In genomic region chr14:35215110-35215872, GRCh38 we compare ENCODE assay signal across 8 cellular contexts.
DNase-seq lines count a peak whose midpoint lies in the region; ATAC-seq, FAIRE-seq and TF ChIP-seq lines count a peak whose summit lies in the region.

No MANE protein-coding gene starts in this region.

- H3K4me3 ChIP-seq in endothelial cell of umbilical vein (replicated peaks in 1 of 3; ENCODE audit: insufficient read depth in 1 of 3, low read depth in 1 of 3, low read length in 3 of 3) = no peak overlapping the region
- H3K4me3 ChIP-seq in osteoblast (ENCODE audit: insufficient read depth, low read length) = no peak overlapping the region

- no peaks in the 10 kb centered on the region for H3K79me2 ChIP-seq in endothelial cell of umbilical vein (ENCODE audit: control insufficient read depth, insufficient read depth, low read length)
- no peaks in the 10 kb centered on the region for H3K79me2 ChIP-seq in osteoblast (ENCODE audit: insufficient read depth, low read length)

- dilution Hi-C loops in endothelial cell of umbilical vein (cut with MboI; ENCODE audit: extremely low pct_ligation_motif_present, low sequenced_read_pairs) = no loop called here

- no peak overlapping the region for H3K9ac ChIP-seq in endothelial cell of umbilical vein (replicated peaks; ENCODE audit: extremely low read depth, insufficient read depth, low read length)

- intact Hi-C loops in endothelial cell of umbilical vein (cut with micrococcal nuclease) = loop anchor here (1.0 to 10.0 kb wide), 4 partner anchors 74 to 470 kb away; no protein-coding TSS in a partner anchor

- H3K27ac Mint-ChIP-seq in activated CD8-positive, alpha-beta T cell treated with anti-CD3 and anti-CD28 coated beads, Interleukin-2, amount 10 ng/mL, durations not matched to agents 7 days and 5 days = no peak overlapping the region

- ATAC-seq in activated CD8-positive, alpha-beta T cell treated with anti-CD3 and anti-CD28 coated beads, Interleukin-2, amount 10 ng/mL, durations not matched to agents 7 days and 5 days = no peak

- no peak overlapping the region for H2AFZ ChIP-seq in endothelial cell of umbilical vein (ENCODE audit: low read depth, low read length)
- H2AFZ ChIP-seq in osteoblast (ENCODE audit: low read length) = no peak overlapping the region

- no peak for TF ChIP-seq POLR2A in endothelial cell of umbilical vein (IDR thresholded peaks at IDR 0.05; ENCODE audit: low read depth, low read length)

- no peaks in the 10 kb centered on the region for H3K9me3 ChIP-seq in endothelial cell of umbilical vein (replicated peaks; ENCODE audit: control insufficient read depth, insufficient read depth, low read length)
- no peaks in the 10 kb centered on the region for H3K9me3 ChIP-seq in osteoblast (ENCODE audit: low read depth, low read length)

- no peak overlapping the region for H3K4me3 Mint-ChIP-seq in activated CD8-positive, alpha-beta T cell treated with anti-CD3 and anti-CD28 coated beads, Interleukin-2, amount 10 ng/mL, durations not matched to agents 7 days and 5 days

- H3K4me1 Mint-ChIP-seq in activated CD8-positive, alpha-beta T cell treated with anti-CD3 and anti-CD28 coated beads, Interleukin-2, amount 10 ng/mL, durations not matched to agents 7 days and 5 days (ENCODE audit: low read depth) = peaks cover 16% of the 10 kb centered on the region

- no peaks in the 10 kb centered on the region for H3K27me3 ChIP-seq in endothelial cell of umbilical vein (ENCODE audit: control insufficient read depth in 2 of 2, insufficient read depth in 2 of 2, low read length in 2 of 2)
- no peaks in the 10 kb centered on the region for H3K27me3 ChIP-seq in osteoblast (ENCODE audit: insufficient read depth, low read length)

- peak in 2 of 3 experiments; percentile 37 to 42 for DNase-seq in NCI-H1417 (lab: John Stamatoyannopoulos, UW)
- DNase-seq in NCI-H1417 treated with DMSO at 0.1 percent for 48 hours (lab: John Stamatoyannopoulos, UW) = no peak
- DNase-seq in NCI-H226 = peak; percentile 14
- peak; percentile 62 for DNase-seq in endothelial cell of umbilical vein (ENCODE audit: low read depth, low spot score)
- DNase-seq in osteoblast (ENCODE audit: insufficient read length, low spot score, missing footprints) = no peak
- DNase-seq in activated CD8-positive, alpha-beta T cell treated with anti-CD3 and anti-CD28 coated beads, Interleukin-2, amount 10 ng/mL, durations not matched to agents 7 days and 5 days = no peak
- DNase-seq in stimulated activated CD4-positive, alpha-beta T cell treated with anti-CD3 and anti-CD28 coated beads, Interleukin-1b, Interleukin-23, amount 100 ng/mL, for 48 hours = no peak
- no peak for DNase-seq in NCI-H748 (lab: John Stamatoyannopoulos, UW; ENCODE audit: unreplicated experiment)

- H4K20me1 ChIP-seq in endothelial cell of umbilical vein (replicated peaks; ENCODE audit: control insufficient read depth, extremely low read depth, insufficient read depth, low read length) (no peaks in the 10 kb centered on the region), osteoblast (ENCODE audit: insufficient read depth, low read length) (no peaks in the 10 kb centered on the region)

- POLR2A ChIA-PET in endothelial cell of umbilical vein (lab: Charles Lee) = interaction anchor here (0.5 to 1.1 kb wide), 4 partner anchors 14 to 590 kb away, joined by 3 read pairs; partner anchors contain the start of gene NFKBIA
- POLR2A ChIA-PET in activated CD8-positive, alpha-beta T cell treated with anti-CD3 and anti-CD28 coated beads, Interleukin-2, amount 10 ng/mL, durations not matched to agents 7 days and 5 days (lab: Charles Lee) = interaction anchor here (0.6 to 1.4 kb wide), 2 partner anchors 159 to 190 kb away, joined by 3 to 6 read pairs; partner anchors contain the start of gene NFKBIA

- no peak overlapping the region for H3K4me2 ChIP-seq in endothelial cell of umbilical vein (ENCODE audit: insufficient read depth, low read length)
- H3K4me2 ChIP-seq in osteoblast (ENCODE audit: insufficient read depth, low read length) = no peak overlapping the region

- no peaks in the 10 kb centered on the region for H3K27me3 Mint-ChIP-seq in activated CD8-positive, alpha-beta T cell treated with anti-CD3 and anti-CD28 coated beads, Interleukin-2, amount 10 ng/mL, durations not matched to agents 7 days and 5 days (ENCODE audit: low read depth)

- peak; percentile 90 for FAIRE-seq in endothelial cell of umbilical vein (lab: Jason Lieb, UNC)

- CTCF ChIA-PET in endothelial cell of umbilical vein (lab: Charles Lee) = interaction anchor here (0.7 to 2.8 kb wide), 51 partner anchors 8 to 603 kb away, joined by 3 to 53 read pairs (median 4); partner anchors contain the start of genes NFKBIA and PSMA6
- CTCF ChIA-PET in activated CD8-positive, alpha-beta T cell treated with anti-CD3 and anti-CD28 coated beads, Interleukin-2, amount 10 ng/mL, durations not matched to agents 7 days and 5 days (lab: Charles Lee) = interaction anchor here (0.6 to 2.8 kb wide), 27 partner anchors 9 to 474 kb away, joined by 3 to 18 read pairs (median 4); partner anchors contain the start of gene NFKBIA

- no peaks in the 10 kb centered on the region for H3K9me3 Mint-ChIP-seq in activated CD8-positive, alpha-beta T cell treated with anti-CD3 and anti-CD28 coated beads, Interleukin-2, amount 10 ng/mL, durations not matched to agents 7 days and 5 days (ENCODE audit: insufficient read depth)

- no peaks in the 10 kb centered on the region for H3K9me1 ChIP-seq in endothelial cell of umbilical vein (replicated peaks; ENCODE audit: control insufficient read depth, extremely low read depth, insufficient read depth, low read length)

- peaks cover 11% of the 10 kb centered on the region for H3K36me3 Mint-ChIP-seq in activated CD8-positive, alpha-beta T cell treated with anti-CD3 and anti-CD28 coated beads, Interleukin-2, amount 10 ng/mL, durations not matched to agents 7 days and 5 days (ENCODE audit: low read depth)

- H3K4me1 ChIP-seq in endothelial cell of umbilical vein (ENCODE audit: control insufficient read depth, extremely low read depth, insufficient read depth, low read length) = peaks cover 20% of the 10 kb centered on the region
- H3K4me1 ChIP-seq in osteoblast (ENCODE audit: insufficient read depth, low read length) = peaks cover 11% of the 10 kb centered on the region

- H3K27ac ChIP-seq in endothelial cell of umbilical vein (ENCODE audit: insufficient read depth, low read depth, low read length) (peak overlapping the region; percentile 41), osteoblast (ENCODE audit: low read depth, low read length) (no peak overlapping the region)

- TF ChIP-seq CTCF in endothelial cell of umbilical vein (IDR thresholded peaks at IDR 0.05; ENCODE audit: extremely low read depth in 1 of 2, insufficient read depth in 1 of 2, low read depth in 1 of 2, low read length in 2 of 2) (no peak), osteoblast (IDR thresholded peaks at IDR 0.05; ENCODE audit: extremely low read depth, low read depth, low read length) (peak; percentile 65)

- no TSS peak for BruUV-seq in endothelial cell of umbilical vein (replicated peaks; lab: Mats Ljungman, UMichigan)

- H3K36me3 ChIP-seq in endothelial cell of umbilical vein (ENCODE audit: control insufficient read depth in 2 of 2, extremely low read depth in 1 of 2, insufficient read depth in 2 of 2, low read length in 2 of 2) (no peaks in the 10 kb centered on the region), osteoblast (ENCODE audit: insufficient read depth, low read length) (no peaks in the 10 kb centered on the region)

TF ChIP-seq in endothelial cell of umbilical vein, 7 proteins besides CTCF, POLR2A, EP300 and RAD21:
- TF ChIP-seq GATA2 (IDR thresholded peaks at IDR 0.05; ENCODE audit: insufficient read depth, insufficient read length, low read depth, low read length) (no peak), EZH2 (IDR thresholded peaks at IDR 0.05; ENCODE audit: borderline replicate concordance, low read depth, low read length, severe bottlenecking) (no peak), JUN (IDR thresholded peaks at IDR 0.05; ENCODE audit: borderline replicate concordance, insufficient read depth, insufficient read length, low read depth) (no peak), POLR2AphosphoS5 (IDR thresholded peaks at IDR 0.05; ENCODE audit: insufficient read depth, low read depth, low read length) (no peak), FOS (IDR thresholded peaks at IDR 0.05; ENCODE audit: borderline replicate concordance, insufficient read depth, low read length) (no peak), MYC (IDR thresholded peaks at IDR 0.05; ENCODE audit: low read depth, low read length) (no peak), MAX (IDR thresholded peaks at IDR 0.05; ENCODE audit: insufficient read depth, insufficient read length) (no peak)

Comparison
In these comparisons a context has a peak if more than half of its experiments do, and no peak if none do; other contexts are left out.
1. DNase-seq: peak in NCI-H1417 (2 of 3), NCI-H226 (single experiment) and endothelial cell of umbilical vein (single experiment); none in NCI-H1417 treated with DMSO at 0.1 percent for 48 hours (single experiment), osteoblast (single experiment), activated CD8-positive, alpha-beta T cell treated with anti-CD3 and anti-CD28 coated beads, Interleukin-2, amount 10 ng/mL, durations not matched to agents 7 days and 5 days (single experiment), stimulated activated CD4-positive, alpha-beta T cell treated with anti-CD3 and anti-CD28 coated beads, Interleukin-1b, Interleukin-23, amount 100 ng/mL, for 48 hours (single experiment) and NCI-H748 (single experiment).